Comparison of ENCODE assay signal across 32 cellular contexts in genomic region chr11:14045417-14045816, GRCh38.
"Had no signal": no experiment of that assay in that cellular context is flagged by ENCODE, and none has a peak within 500 bp of the region (broad histone marks: within the 10 kb centered on the region; RNA-seq: fewer than 3 reads in every experiment).

No MANE protein-coding gene starts in this region.

- H3K27me3 Mint-ChIP-seq: activated CD4-positive, alpha-beta memory T cell treated with anti-CD3 and anti-CD28 coated beads for 36 hours; activated naive CD4-positive, alpha-beta T cell treated with anti-CD3 and anti-CD28 coated beads, Interleukin-2, amount 50 U/mL, for 24 hours; activated naive CD8-positive, alpha-beta T cell treated with anti-CD3 and anti-CD28 coated beads for 36 hours; activated naive CD8-positive, alpha-beta T cell treated with anti-CD3 and anti-CD28 coated beads, Interleukin-2, amount 50 U/mL, for 24 hours had no signal

- DNase-seq: activated CD4-positive, alpha-beta memory T cell treated with anti-CD3 and anti-CD28 coated beads for 36 hours; activated CD4-positive, alpha-beta T cell treated with anti-CD3 and anti-CD28 coated beads for 36 hours; activated CD4-positive, alpha-beta T cell treated with anti-CD3 and anti-CD28 coated beads, Interleukin-2, amount 10 ng/mL, durations not matched to agents 24 days and 14 days; activated CD4-positive, CD25-positive, alpha-beta regulatory T cell; activated CD4-positive, CD25-positive, alpha-beta regulatory T cell treated with anti-CD3 and anti-CD28 coated beads, Interleukin-2, amount 50 U/mL, for 72 hours; activated CD8-positive, alpha-beta memory T cell treated with anti-CD3 and anti-CD28 coated beads, Interleukin-2, amount 10 ng/mL, durations not matched to agents 7 days and 5 days; activated CD8-positive, alpha-beta memory T cell treated with anti-CD3 and anti-CD28 coated beads, Interleukin-2, amount 50 U/mL, for 4 hours; activated CD8-positive, alpha-beta T cell treated with anti-CD3 and anti-CD28 coated beads, Interleukin-2, amount 10 ng/mL, durations not matched to agents 7 days and 5 days; activated effector memory CD4-positive, alpha-beta T cell treated with anti-CD3 and anti-CD28 coated beads, Interleukin-2, amount 50 U/mL, for 16 hours; activated naive CD4-positive, alpha-beta T cell treated with anti-CD3 and anti-CD28 coated beads for 36 hours; activated naive CD8-positive, alpha-beta T cell treated with anti-CD3 and anti-CD28 coated beads for 36 hours; activated naive CD8-positive, alpha-beta T cell treated with anti-CD3 and anti-CD28 coated beads, Interleukin-2, amount 50 U/mL, for 24 hours; activated T-cell treated with anti-CD3 and anti-CD28 coated beads, Interleukin-2, amount 50 U/mL, for 1 hour; activated T-cell treated with anti-CD3 and anti-CD28 coated beads, Interleukin-2, amount 50 U/mL, for 48 hours; adrenal gland; central memory CD4-positive, alpha-beta T cell; cerebellar nuclear complex; dorsolateral prefrontal cortex; effector memory CD4-positive, alpha-beta T cell; endodermal cell; foreskin fibroblast; gastrocnemius medialis; glutamatergic neuron; heart left ventricle; T-helper 2 cell; WERI-Rb-1 had no signal

- H3K9me3 Mint-ChIP-seq: activated CD4-positive, alpha-beta memory T cell treated with anti-CD3 and anti-CD28 coated beads for 36 hours; activated CD4-positive, alpha-beta T cell treated with anti-CD3 and anti-CD28 coated beads, Interleukin-2, amount 10 ng/mL, durations not matched to agents 24 days and 14 days; activated naive CD4-positive, alpha-beta T cell treated with anti-CD3 and anti-CD28 coated beads for 36 hours; activated naive CD4-positive, alpha-beta T cell treated with anti-CD3 and anti-CD28 coated beads, Interleukin-2, amount 50 U/mL, for 24 hours; activated naive CD8-positive, alpha-beta T cell treated with anti-CD3 and anti-CD28 coated beads for 36 hours; activated naive CD8-positive, alpha-beta T cell treated with anti-CD3 and anti-CD28 coated beads, Interleukin-2, amount 50 U/mL, for 24 hours; activated T-helper 1 cell treated with anti-CD3 and anti-CD28 coated beads, Interleukin-12 subunit alpha, Interleukin-12 subunit beta, Interleukin-2, Interleukin-4 antibody, amounts not matched to agents 30 ng/mL and 10 ng/mL and 1 ng/mL, durations not matched to agents 14 hours and 24 hours and 36 hours; activated T-helper 2 cell treated with anti-CD3 and anti-CD28 coated beads, Interferon-gamma antibody, Interleukin-2, Interleukin-4, amounts not matched to agents 10 μg/mL and 5 μg/mL and 100 μg/mL, durations not matched to agents 14 hours and 24 hours and 36 hours; brain; dendritic cell treated with granulocyte-macrophage colony-stimulating factor and Interleukin-4, amounts not matched to agents 40 ng/mL and 50 ng/mL, for 4 days; endodermal cell had no signal

- H3K36me3 Mint-ChIP-seq: activated CD8-positive, alpha-beta memory T cell treated with anti-CD3 and anti-CD28 coated beads, Interleukin-2, amount 10 ng/mL, durations not matched to agents 7 days and 5 days; activated naive CD4-positive, alpha-beta T cell treated with anti-CD3 and anti-CD28 coated beads, Interleukin-2, amount 50 U/mL, for 24 hours; activated naive CD8-positive, alpha-beta T cell treated with anti-CD3 and anti-CD28 coated beads for 36 hours; brain had no signal

- H3K4me3 Mint-ChIP-seq: activated CD4-positive, alpha-beta memory T cell treated with anti-CD3 and anti-CD28 coated beads for 36 hours; activated CD4-positive, alpha-beta T cell treated with anti-CD3 and anti-CD28 coated beads for 36 hours; activated CD4-positive, alpha-beta T cell treated with anti-CD3 and anti-CD28 coated beads, Interleukin-2, amount 10 ng/mL, durations not matched to agents 24 days and 14 days; activated CD8-positive, alpha-beta memory T cell treated with anti-CD3 and anti-CD28 coated beads, Interleukin-2, amount 10 ng/mL, durations not matched to agents 7 days and 5 days; activated CD8-positive, alpha-beta T cell treated with anti-CD3 and anti-CD28 coated beads, Interleukin-2, amount 10 ng/mL, durations not matched to agents 7 days and 5 days; activated naive CD4-positive, alpha-beta T cell treated with anti-CD3 and anti-CD28 coated beads for 36 hours; activated naive CD4-positive, alpha-beta T cell treated with anti-CD3 and anti-CD28 coated beads, Interleukin-2, amount 50 U/mL, for 24 hours; activated naive CD8-positive, alpha-beta T cell treated with anti-CD3 and anti-CD28 coated beads for 36 hours; activated naive CD8-positive, alpha-beta T cell treated with anti-CD3 and anti-CD28 coated beads, Interleukin-2, amount 50 U/mL, for 24 hours; activated T-helper 1 cell treated with anti-CD3 and anti-CD28 coated beads, Interleukin-12 subunit alpha, Interleukin-12 subunit beta, Interleukin-2, Interleukin-4 antibody, amounts not matched to agents 30 ng/mL and 10 ng/mL and 1 ng/mL, durations not matched to agents 14 hours and 24 hours and 36 hours; brain; dendritic cell treated with granulocyte-macrophage colony-stimulating factor and Interleukin-4, amounts not matched to agents 40 ng/mL and 50 ng/mL, for 4 days; endodermal cell had no signal

- H3K4me1 Mint-ChIP-seq: activated CD4-positive, alpha-beta T cell treated with anti-CD3 and anti-CD28 coated beads for 36 hours; activated CD4-positive, alpha-beta T cell treated with anti-CD3 and anti-CD28 coated beads, Interleukin-2, amount 10 ng/mL, durations not matched to agents 24 days and 14 days; activated CD8-positive, alpha-beta memory T cell treated with anti-CD3 and anti-CD28 coated beads, Interleukin-2, amount 10 ng/mL, durations not matched to agents 7 days and 5 days; activated naive CD4-positive, alpha-beta T cell treated with anti-CD3 and anti-CD28 coated beads, Interleukin-2, amount 50 U/mL, for 24 hours; activated naive CD8-positive, alpha-beta T cell treated with anti-CD3 and anti-CD28 coated beads for 36 hours; activated naive CD8-positive, alpha-beta T cell treated with anti-CD3 and anti-CD28 coated beads, Interleukin-2, amount 50 U/mL, for 24 hours; brain had no signal

- H3K27ac Mint-ChIP-seq: activated CD4-positive, alpha-beta memory T cell treated with anti-CD3 and anti-CD28 coated beads for 36 hours; activated CD4-positive, alpha-beta T cell treated with anti-CD3 and anti-CD28 coated beads for 36 hours; activated CD4-positive, alpha-beta T cell treated with anti-CD3 and anti-CD28 coated beads, Interleukin-2, amount 10 ng/mL, durations not matched to agents 24 days and 14 days; activated CD8-positive, alpha-beta memory T cell treated with anti-CD3 and anti-CD28 coated beads, Interleukin-2, amount 10 ng/mL, durations not matched to agents 7 days and 5 days; activated CD8-positive, alpha-beta T cell treated with anti-CD3 and anti-CD28 coated beads, Interleukin-2, amount 10 ng/mL, durations not matched to agents 7 days and 5 days; activated naive CD4-positive, alpha-beta T cell treated with anti-CD3 and anti-CD28 coated beads for 36 hours; activated naive CD4-positive, alpha-beta T cell treated with anti-CD3 and anti-CD28 coated beads, Interleukin-2, amount 50 U/mL, for 24 hours; activated naive CD8-positive, alpha-beta T cell treated with anti-CD3 and anti-CD28 coated beads for 36 hours; activated naive CD8-positive, alpha-beta T cell treated with anti-CD3 and anti-CD28 coated beads, Interleukin-2, amount 50 U/mL, for 24 hours; activated T-helper 1 cell treated with anti-CD3 and anti-CD28 coated beads, Interleukin-12 subunit alpha, Interleukin-12 subunit beta, Interleukin-2, Interleukin-4 antibody, amounts not matched to agents 30 ng/mL and 10 ng/mL and 1 ng/mL, durations not matched to agents 14 hours and 24 hours and 36 hours; activated T-helper 2 cell treated with anti-CD3 and anti-CD28 coated beads, Interferon-gamma antibody, Interleukin-2, Interleukin-4, amounts not matched to agents 10 μg/mL and 5 μg/mL and 100 μg/mL, durations not matched to agents 14 hours and 24 hours and 36 hours; brain; dendritic cell treated with granulocyte-macrophage colony-stimulating factor and Interleukin-4, amounts not matched to agents 40 ng/mL and 50 ng/mL, for 4 days; endodermal cell had no signal

- ATAC-seq: activated CD4-positive, alpha-beta T cell treated with anti-CD3 and anti-CD28 coated beads for 36 hours; activated CD8-positive, alpha-beta memory T cell treated with anti-CD3 and anti-CD28 coated beads, Interleukin-2, amount 10 ng/mL, durations not matched to agents 7 days and 5 days; activated CD8-positive, alpha-beta T cell treated with anti-CD3 and anti-CD28 coated beads, Interleukin-2, amount 10 ng/mL, durations not matched to agents 7 days and 5 days; activated naive CD8-positive, alpha-beta T cell treated with anti-CD3 and anti-CD28 coated beads, Interleukin-2, amount 50 U/mL, for 24 hours; esophagus mucosa; gastrocnemius medialis; heart left ventricle had no signal
